ENCODE assay signal across 35 cellular contexts in the genomic region with DNA sequence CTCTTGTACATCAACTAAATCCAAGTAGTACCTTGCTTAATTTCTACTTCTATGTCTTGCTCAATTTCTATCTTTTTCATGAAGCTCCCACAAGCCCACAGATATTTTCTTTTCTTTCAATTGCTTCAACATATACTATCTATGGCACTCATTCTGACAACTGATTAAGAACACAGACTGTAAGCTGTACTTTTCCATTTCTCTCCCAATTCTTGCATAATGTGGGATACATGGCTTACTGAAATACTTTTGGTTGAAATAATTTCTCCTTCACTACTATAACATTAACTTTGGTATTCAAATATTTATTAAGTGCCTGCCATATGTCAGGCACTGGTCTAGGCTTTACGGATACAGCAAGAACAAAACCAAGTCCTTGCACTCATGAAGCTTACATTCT.
"Had no signal": no experiment of that assay in that cellular context is flagged by ENCODE, and none has a peak within 500 bp of the region (broad histone marks: within the 10 kb centered on the region; RNA-seq: fewer than 3 reads in every experiment).

No MANE protein-coding gene starts in this region.

- H3K9me3 Mint-ChIP-seq: activated CD4-positive, alpha-beta T cell treated with anti-CD3 and anti-CD28 coated beads, Interleukin-2, amount 10 ng/mL, durations not matched to agents 24 days and 14 days; activated naive CD4-positive, alpha-beta T cell treated with anti-CD3 and anti-CD28 coated beads, Interleukin-2, amount 10 ng/mL, durations not matched to agents 7 days and 5 days; activated naive CD8-positive, alpha-beta T cell treated with anti-CD3 and anti-CD28 coated beads, Interleukin-2, amount 50 U/mL, for 24 hours; activated T-cell treated with anti-CD3 and anti-CD28 coated beads, Interleukin-2, amount 50 U/mL, for 4 hours; activated T-helper 1 cell treated with anti-CD3 and anti-CD28 coated beads, Interleukin-12 subunit alpha, Interleukin-12 subunit beta, Interleukin-2, Interleukin-4 antibody, amounts not matched to agents 30 ng/mL and 10 ng/mL and 1 ng/mL, durations not matched to agents 14 hours and 24 hours and 36 hours; T-cell had no signal

- H3K4me3 Mint-ChIP-seq: activated CD4-positive, alpha-beta T cell treated with anti-CD3 and anti-CD28 coated beads, Interleukin-2, amount 10 ng/mL, durations not matched to agents 24 days and 14 days; activated CD8-positive, alpha-beta T cell treated with anti-CD3 and anti-CD28 coated beads, Interleukin-2, amount 10 ng/mL, durations not matched to agents 7 days and 5 days; activated naive CD4-positive, alpha-beta T cell treated with anti-CD3 and anti-CD28 coated beads, Interleukin-2, amount 10 ng/mL, durations not matched to agents 7 days and 5 days; activated naive CD8-positive, alpha-beta T cell; activated naive CD8-positive, alpha-beta T cell treated with anti-CD3 and anti-CD28 coated beads, Interleukin-2, amount 50 U/mL, for 24 hours; activated T-cell treated with anti-CD3 and anti-CD28 coated beads, Interleukin-2, amount 50 U/mL, for 4 hours; activated T-helper 1 cell treated with anti-CD3 and anti-CD28 coated beads, Interleukin-12 subunit alpha, Interleukin-12 subunit beta, Interleukin-2, Interleukin-4 antibody, amounts not matched to agents 30 ng/mL and 10 ng/mL and 1 ng/mL, durations not matched to agents 14 hours and 24 hours and 36 hours; T-cell had no signal

- H3K27ac ChIP-seq: body of pancreas, breast epithelium, Peyer's patch, RWPE1, VCaP had no signal

- H3K27ac Mint-ChIP-seq: activated CD4-positive, alpha-beta T cell treated with anti-CD3 and anti-CD28 coated beads, Interleukin-2, amount 10 ng/mL, durations not matched to agents 24 days and 14 days; activated naive CD4-positive, alpha-beta T cell treated with anti-CD3 and anti-CD28 coated beads, Interleukin-2, amount 10 ng/mL, durations not matched to agents 7 days and 5 days; activated naive CD8-positive, alpha-beta T cell treated with anti-CD3 and anti-CD28 coated beads, Interleukin-2, amount 50 U/mL, for 24 hours; T-cell had no signal

- H3K4me1 ChIP-seq: body of pancreas, breast epithelium, Peyer's patch had no signal

- H3K36me3 ChIP-seq: breast epithelium had no signal

- H3K4me3 ChIP-seq: body of pancreas, breast epithelium, MG63, Peyer's patch had no signal

- DNase-seq: activated CD4-positive, alpha-beta T cell treated with anti-CD3 and anti-CD28 coated beads for 1 hour; activated CD4-positive, alpha-beta T cell treated with anti-CD3 and anti-CD28 coated beads, Interleukin-2, amount 10 ng/mL, durations not matched to agents 24 days and 14 days; activated CD4-positive, alpha-beta T cell treated with anti-CD3 and anti-CD28 coated beads, Interleukin-2, amount 50 U/mL, for 48 hours; activated CD4-positive, CD25-positive, alpha-beta regulatory T cell; activated CD8-positive, alpha-beta memory T cell treated with anti-CD3 and anti-CD28 coated beads, Interleukin-2, amount 50 U/mL, for 4 hours; activated CD8-positive, alpha-beta T cell treated with anti-CD3 and anti-CD28 coated beads, Interleukin-2, amount 10 ng/mL, durations not matched to agents 7 days and 5 days; activated gamma-delta T cell treated with Interleukin-2 at 50 U/mL for 16 hours; activated naive CD4-positive, alpha-beta T cell treated with anti-CD3 and anti-CD28 coated beads, Interleukin-2, amount 10 ng/mL, durations not matched to agents 7 days and 5 days; activated naive CD8-positive, alpha-beta T cell treated with anti-CD3 and anti-CD28 coated beads, Interleukin-2, amount 50 U/mL, for 24 hours; activated T-cell treated with anti-CD3 and anti-CD28 coated beads for 4 hours; activated T-cell treated with anti-CD3 and anti-CD28 coated beads, Interleukin-2, amount 50 U/mL, for 4 hours; body of pancreas; Kasumi-1; KG1; MG63; NCI-H1048; NCI-H1105 treated with DMSO at 0.1 percent for 48 hours; NCI-H1436; NCI-H1694 treated with DMSO at 0.1 percent for 48 hours; NCI-H2029; NCI-H345; NCI-H524 treated with DMSO at 0.1 percent for 48 hours; PC-3; Peyer's patch; SIG-M5; T-cell; T-helper 2 cell; T-helper 9 cell had no signal

- ATAC-seq: activated CD8-positive, alpha-beta T cell treated with anti-CD3 and anti-CD28 coated beads, Interleukin-2, amount 10 ng/mL, durations not matched to agents 7 days and 5 days; activated naive CD8-positive, alpha-beta T cell treated with anti-CD3 and anti-CD28 coated beads, Interleukin-2, amount 50 U/mL, for 24 hours; activated T-cell treated with anti-CD3 and anti-CD28 coated beads, Interleukin-2, amount 50 U/mL, for 4 hours; body of pancreas; PC-3; Right ventricle myocardium inferior; SK-N-SH treated with all-trans-retinoic acid at 6 μM for 48 hours; T-cell had no signal

- H3K27me3 Mint-ChIP-seq: activated CD4-positive, alpha-beta T cell treated with anti-CD3 and anti-CD28 coated beads, Interleukin-2, amount 10 ng/mL, durations not matched to agents 24 days and 14 days; activated naive CD4-positive, alpha-beta T cell treated with anti-CD3 and anti-CD28 coated beads, Interleukin-2, amount 10 ng/mL, durations not matched to agents 7 days and 5 days; activated naive CD8-positive, alpha-beta T cell; activated naive CD8-positive, alpha-beta T cell treated with anti-CD3 and anti-CD28 coated beads, Interleukin-2, amount 50 U/mL, for 24 hours; T-cell had no signal

- H3K9me3 ChIP-seq: body of pancreas, breast epithelium, MG63, Peyer's patch had no signal

- H3K27me3 ChIP-seq: body of pancreas, breast epithelium, MG63, Peyer's patch had no signal
